23 cellular contexts compared by ENCODE assay signal in the genomic region with DNA sequence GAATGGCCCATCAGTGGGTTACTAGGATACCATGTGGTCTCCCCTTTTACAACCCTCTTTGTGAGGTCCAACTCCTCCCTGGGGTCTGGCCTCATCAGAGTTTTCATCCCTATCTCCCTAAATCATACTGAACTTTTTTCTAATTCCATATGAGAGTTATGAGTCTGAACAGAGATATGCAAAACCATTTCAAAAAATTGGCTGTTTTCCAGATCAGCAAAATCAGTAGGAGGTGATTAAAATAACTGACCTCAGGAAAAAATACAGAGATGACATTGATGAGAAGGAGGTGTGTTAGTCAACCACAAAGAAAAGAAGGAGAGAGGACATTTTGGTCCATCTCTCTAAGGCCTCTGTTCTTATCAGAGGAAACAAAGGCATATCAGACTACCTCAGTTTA.
DNase-seq lines count a peak whose midpoint lies in the region; ATAC-seq and TF ChIP-seq lines count a peak whose summit lies in the region.
"Had no signal": no experiment of that assay in that cellular context is flagged by ENCODE, and none has a peak within 500 bp of the region (broad histone marks: within the 10 kb centered on the region; RNA-seq: fewer than 3 reads in every experiment).

No MANE protein-coding gene starts in this region.

- H4K20me1 ChIP-seq in DOHH2 (ENCODE audit: control insufficient read depth, insufficient read depth, low read depth, low read length), result no peaks in the 10 kb centered on the region

- peaks cover 16% of the 10 kb centered on the region for H3F3A ChIP-seq in DOHH2 (ENCODE audit: control insufficient read depth, insufficient read depth)

- peak overlapping the region; percentile 43 for H3K4me2 ChIP-seq in DOHH2 (ENCODE audit: low read length)
- H3K4me2 ChIP-seq: A549, GM23338 had no signal

- H3K27ac ChIP-seq in DOHH2 (ENCODE audit: low read depth, low read length) (peak overlapping the region; percentile 21; the same call in 1 of the 2 replicates), neutrophil (peak overlapping the region; percentile 65)
- H3K27ac ChIP-seq: A549, C4-2B had no signal

- H3K4me3 ChIP-seq in DOHH2 (ENCODE audit: low read length) (peak overlapping the region; percentile 3; the same call in 1 of the 2 replicates), neutrophil (ENCODE audit: low read depth in 1 of 2, low read length in 1 of 2) (no peak overlapping the region)
- H3K4me3 ChIP-seq: A549, GM12878, GM23338 had no signal

- DNase-seq in amniotic epithelial cell (ENCODE audit: low read depth), result peak; percentile 22
- DNase-seq in stimulated activated CD8-positive, alpha-beta memory T cell treated with anti-CD3 and anti-CD28 coated beads, Interleukin-4, amount 100 ng/mL, for 48 hours, result no peak
- DNase-seq in head of caudate nucleus, result no peak
- no peak for DNase-seq in UCSD-AML1 (lab: John Stamatoyannopoulos, UW; ENCODE audit: unreplicated experiment)
- DNase-seq: 8988T; ACHN; Caco-2; CD4-positive, CD25-positive, alpha-beta regulatory T cell; CD8-positive, alpha-beta T cell; DMS153; DND-41; EL; GDM1; H9 had no signal

- intact Hi-C loops in head of caudate nucleus (cut with DNase I), result no loop called here

- TF ChIP-seq CTCF in DOHH2 (IDR thresholded peaks at IDR 0.05; ENCODE audit: low read depth, low read length, poor library complexity, severe bottlenecking) (no peak), neutrophil (IDR thresholded peaks at IDR 0.05) (no peak)

- ATAC-seq in SK-N-SH treated with all-trans-retinoic acid at 6 μM for 48 hours (no peak; the same call in 2 of the 3 replicates), HG02840 (IDR thresholded peaks at IDR 0.05; ENCODE audit: low FRiP score, unreplicated experiment) (no peak)
- ATAC-seq: A549; CD8-positive, alpha-beta T cell; GM12878; GM23338; HCT116 had no signal

- H3K9me2 ChIP-seq in DOHH2 (replicated peaks; ENCODE audit: control insufficient read depth, low read length), result no peaks in the 10 kb centered on the region

- H3K79me2 ChIP-seq in DOHH2 (ENCODE audit: control insufficient read depth, low read length), result no peaks in the 10 kb centered on the region

- H3K27me3 ChIP-seq in DOHH2 (ENCODE audit: control insufficient read depth, low read length), result no peaks in the 10 kb centered on the region
- H3K27me3 ChIP-seq in neutrophil, result no peaks in the 10 kb centered on the region

- H3K4me1 ChIP-seq in DOHH2 (ENCODE audit: control insufficient read depth, low read length) (peaks cover 70% of the 10 kb centered on the region), neutrophil (ENCODE audit: control insufficient read depth in 1 of 2, insufficient read depth in 1 of 2, low read depth in 1 of 2, low read length in 1 of 2) (peaks cover 48 to 49% of the 10 kb centered on the region in 2 experiments)
- H3K4me1 ChIP-seq: A549, Caco-2 had no signal

- H3K36me3 ChIP-seq in DOHH2 (ENCODE audit: control insufficient read depth, low read length) (peaks cover 21% of the 10 kb centered on the region), neutrophil (no peaks in the 10 kb centered on the region)

- H3K9me3 ChIP-seq in DOHH2 (ENCODE audit: control insufficient read depth, insufficient read depth, low read length), result peaks cover 18% of the 10 kb centered on the region
- no peaks in the 10 kb centered on the region for H3K9me3 ChIP-seq in neutrophil
- H3K9me3 ChIP-seq: A549, Caco-2 had no signal

TF ChIP-seq in SK-N-SH treated with all-trans-retinoic acid at 6 μM for 48 hours, 23 proteins besides CTCF, POLR2A, EP300 and RAD21:
- TF ChIP-seq CSDC2 (CRISPR knock-in tag; IDR thresholded peaks at IDR 0.05) (no peak), ISL1 (CRISPR knock-in tag; IDR thresholded peaks at IDR 0.05) (peak; percentile 77)
TF ChIP-seq in SK-N-SH treated with all-trans-retinoic acid at 6 μM for 48 hours: peak in this region for 1.
